In genomic region chr13:48383384-48383783, GRCh38 we compare ENCODE assay signal across 32 cellular contexts. TPM values are rescaled to one million over a fixed set of nuclear protein-coding genes. Genes with fewer than 3 reads are reported as not detected.
"Had no signal": no experiment of that assay in that cellular context is flagged by ENCODE, and none has a peak within 500 bp of the region (broad histone marks: within the 10 kb centered on the region; RNA-seq: fewer than 3 reads in every experiment).

No MANE protein-coding gene starts in this region.

- FAIRE-seq: astrocyte had no signal

- H3K27ac ChIP-seq: adrenal gland, body of pancreas, brain microvascular endothelial cell, breast epithelium, VCaP had no signal

- H3K4me1 ChIP-seq: adrenal gland, body of pancreas, breast epithelium had no signal

- H3K27me3 ChIP-seq: adrenal gland, body of pancreas, brain microvascular endothelial cell, breast epithelium had no signal

- H3K9me3 ChIP-seq: adrenal gland, body of pancreas, breast epithelium had no signal

- H3K36me3 ChIP-seq: adrenal gland, brain microvascular endothelial cell, breast epithelium had no signal

- H3K4me3 ChIP-seq: adrenal gland, body of pancreas, breast epithelium had no signal

- DNase-seq: activated B cell treated with CpG ODN at 0.5 μM for 24 hours; activated CD4-positive, alpha-beta memory T cell treated with anti-CD3 and anti-CD28 coated beads for 36 hours; activated CD4-positive, alpha-beta T cell treated with anti-CD3 and anti-CD28 coated beads for 4 hours; activated CD4-positive, alpha-beta T cell treated with anti-CD3 and anti-CD28 coated beads, Interleukin-2, amount 10 ng/mL, durations not matched to agents 24 days and 14 days; activated CD4-positive, alpha-beta T cell treated with anti-CD3 and anti-CD28 coated beads, Interleukin-2, amount 50 U/mL, for 1 hour; activated CD4-positive, alpha-beta T cell treated with anti-CD3 and anti-CD28 coated beads, Interleukin-2, amount 50 U/mL, for 4 hours; activated CD4-positive, CD25-positive, alpha-beta regulatory T cell treated with anti-CD3 and anti-CD28 coated beads, Interleukin-2, amount 50 U/mL, for 72 hours; activated CD8-positive, alpha-beta memory T cell treated with anti-CD3 and anti-CD28 coated beads, Interleukin-2, amount 50 U/mL, for 4 hours; activated CD8-positive, alpha-beta T cell treated with anti-CD3 and anti-CD28 coated beads for 36 hours; activated effector memory CD4-positive, alpha-beta T cell treated with anti-CD3 and anti-CD28 coated beads, Interleukin-2, amount 50 U/mL, for 16 hours; activated gamma-delta T cell treated with Interleukin-2 at 50 U/mL for 16 hours; activated naive CD4-positive, alpha-beta T cell; activated naive CD4-positive, alpha-beta T cell treated with anti-CD3 and anti-CD28 coated beads for 36 hours; activated naive CD4-positive, alpha-beta T cell treated with anti-CD3 and anti-CD28 coated beads, Interleukin-2, amount 50 U/mL, for 16 hours; activated naive CD8-positive, alpha-beta T cell treated with anti-CD3 and anti-CD28 coated beads for 36 hours; activated T-cell treated with anti-CD3 and anti-CD28 coated beads for 4 hours; activated T-cell treated with anti-CD3 and anti-CD28 coated beads, Interleukin-2, amount 50 U/mL, for 1 hour; activated T-cell treated with anti-CD3 and anti-CD28 coated beads, Interleukin-2, amount 50 U/mL, for 4 hours; activated T-cell treated with anti-CD3 and anti-CD28 coated beads, Interleukin-2, amount 50 U/mL, for 72 hours; adrenal gland; amniotic stem cell; aorta; body of pancreas; brain microvascular endothelial cell; central memory CD4-positive, alpha-beta T cell; T-helper 2 cell; T-helper 9 cell had no signal

- ATAC-seq: activated CD8-positive, alpha-beta T cell treated with anti-CD3 and anti-CD28 coated beads for 36 hours; activated naive CD4-positive, alpha-beta T cell treated with anti-CD3 and anti-CD28 coated beads, Interleukin-2, amount 50 U/mL, for 72 hours; activated T-cell treated with anti-CD3 and anti-CD28 coated beads, Interleukin-2, amount 50 U/mL, for 4 hours; activated T-cell treated with anti-CD3 and anti-CD28 coated beads, Interleukin-2, amount 50 U/mL, for 72 hours; activated T-helper 17 cell treated with anti-CD3 and anti-CD28 coated beads, Interleukin-2, amount 50 U/mL, for 72 hours; body of pancreas had no signal

RNA-seq across cellular contexts. Expression of gene LPAR6, which starts 29.5 kb away (rescaled TPM):
- total RNA-seq: activated B cell treated with CpG ODN at 0.5 μM for 24 hours had no signal
